ENCODE assay signal across 8 cellular contexts in the genomic region with DNA sequence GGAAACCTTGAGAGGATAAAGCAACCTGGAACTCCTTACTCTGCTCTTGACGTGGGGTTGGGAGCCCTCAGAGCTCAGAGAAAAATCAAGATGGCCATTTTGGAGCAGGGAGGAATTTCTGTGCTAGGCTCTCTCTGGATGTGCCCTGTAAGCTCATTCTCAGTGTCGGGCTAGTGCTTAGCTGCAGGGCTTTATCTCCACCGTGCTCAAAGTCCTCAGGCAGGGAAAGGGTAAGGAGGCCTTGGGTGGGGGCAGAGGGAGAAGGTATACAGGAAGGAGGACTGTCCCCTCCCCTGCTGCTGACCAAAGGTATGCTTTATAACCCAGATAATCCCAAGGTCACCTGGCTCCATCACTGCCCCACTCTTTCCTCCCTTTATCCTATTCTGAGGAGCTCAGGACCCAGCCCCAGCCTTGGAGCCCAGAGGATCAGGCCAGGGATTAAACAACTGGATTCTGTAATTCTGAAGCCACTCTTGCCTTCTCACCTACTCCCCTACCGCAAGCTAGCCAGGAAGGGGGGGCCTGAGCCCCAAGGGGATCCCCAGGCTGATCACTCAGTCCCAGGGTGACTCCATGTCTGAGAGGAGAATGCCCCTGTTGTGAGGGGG. TPM values are rescaled to one million over a fixed set of nuclear protein-coding genes. Genes with fewer than 3 reads are reported as not detected.
DNase-seq lines count a peak whose midpoint lies in the region; ATAC-seq and TF ChIP-seq lines count a peak whose summit lies in the region.

No MANE protein-coding gene starts in this region.

- H3K4me1 Mint-ChIP-seq in Calu3 (ENCODE audit: low read depth, unreplicated experiment), result peaks cover 40% of the 10 kb centered on the region

- CTCF ChIA-PET in Calu3 (lab: Charles Lee), result interaction anchor here (0.6 to 5.8 kb wide), 6 partner anchors 9 to 73 kb away, joined by 3 to 69 read pairs (median 4); partner anchors contain the start of genes MRM1, MYO19 and PIGW

- peak; percentile 13; the same call in 1 of the 3 replicates for ATAC-seq in RWPE2 (ENCODE audit: low read depth)

- 40% methylated on average over 4 of the region's 4 CpGs for WGBS in esophagus muscularis mucosa
- 36 to 47% (median 41%) methylated on average over 4 of the region's 4 CpGs for WGBS in ovary, 3 donors

- BruUV-seq in Calu3 (replicated peaks; lab: Mats Ljungman, UMichigan), result TSS peak; percentile 14

- H3K4me3 ChIP-seq in RWPE2 (ENCODE audit: severe bottlenecking) (peak overlapping the region; percentile 85), esophagus muscularis mucosa (peak overlapping the region; percentile 69 to 98 (median 96)), ovary (peak overlapping the region; percentile 64)

- peak overlapping the region; percentile 36 for H3K27ac ChIP-seq in RWPE2 (ENCODE audit: poor library complexity, severe bottlenecking)
- H3K27ac ChIP-seq in esophagus muscularis mucosa (replicated peaks in 1 of 4), result no peak overlapping the region
- H3K27ac ChIP-seq in ovary, result no peak overlapping the region

- H3K9me3 Mint-ChIP-seq in Calu3 (ENCODE audit: low read depth, unreplicated experiment), result no peaks in the 10 kb centered on the region

- no peak for TF ChIP-seq POLR2A in esophagus muscularis mucosa (IDR thresholded peaks at IDR 0.05; ENCODE audit: low read depth)
- no peak for TF ChIP-seq POLR2A in ovary (IDR thresholded peaks at IDR 0.05)

- TF ChIP-seq EP300 in esophagus muscularis mucosa (IDR thresholded peaks at IDR 0.05) (no peak), ovary (IDR thresholded peaks at IDR 0.05) (no peak)

- H3K27ac Mint-ChIP-seq in Calu3 (ENCODE audit: unreplicated experiment), result peak overlapping the region; percentile 2

- peak overlapping the region; percentile 89 for H3K4me3 Mint-ChIP-seq in Calu3 (ENCODE audit: low read depth, unreplicated experiment)

- TF ChIP-seq CTCF in Calu3 (IDR thresholded peaks at IDR 0.05; ENCODE audit: unreplicated experiment) (peak; percentile 3), RWPE2 (IDR thresholded peaks at IDR 0.05; ENCODE audit: poor library complexity, severe bottlenecking) (no peak), esophagus muscularis mucosa (IDR thresholded peaks at IDR 0.05) (no peak), ovary (IDR thresholded peaks at IDR 0.05) (no peak)

- H3K4me1 ChIP-seq in RWPE2 (ENCODE audit: insufficient read depth, poor library complexity, severe bottlenecking), result no peaks in the 10 kb centered on the region
- peaks cover 19 to 29% (median 22%) of the 10 kb centered on the region in 4 donors for H3K4me1 ChIP-seq in esophagus muscularis mucosa
- peaks cover 9% of the 10 kb centered on the region for H3K4me1 ChIP-seq in ovary (ENCODE audit: insufficient read depth)

- no peaks in the 10 kb centered on the region for H3K27me3 Mint-ChIP-seq in Calu3 (ENCODE audit: unreplicated experiment)

- peaks cover 53% of the 10 kb centered on the region for H3K36me3 Mint-ChIP-seq in Calu3 (ENCODE audit: insufficient read depth, unreplicated experiment)

- intact Hi-C loops in Calu3 (cut with micrococcal nuclease; ENCODE audit: unreplicated experiment), result no loop called here
- intact Hi-C loops in esophagus muscularis mucosa (cut with DNase I), result no loop called here
- intact Hi-C loops in ovary (cut with DNase I), result no loop called here

- no peaks in the 10 kb centered on the region for H3K27me3 ChIP-seq in RWPE2 (ENCODE audit: insufficient read depth, poor library complexity, severe bottlenecking)
- no peaks in the 10 kb centered on the region for H3K27me3 ChIP-seq in esophagus muscularis mucosa
- H3K27me3 ChIP-seq in ovary, result no peaks in the 10 kb centered on the region

- H3K36me3 ChIP-seq in RWPE2 (ENCODE audit: low read depth), result peaks cover 24% of the 10 kb centered on the region
- H3K36me3 ChIP-seq in esophagus muscularis mucosa, result peaks cover 8 to 26% (median 20%) of the 10 kb centered on the region in 4 donors
- no peaks in the 10 kb centered on the region for H3K36me3 ChIP-seq in ovary

- H3K9me3 ChIP-seq in RWPE2 (ENCODE audit: severe bottlenecking) (no peaks in the 10 kb centered on the region), esophagus muscularis mucosa (no peaks in the 10 kb centered on the region), ovary (no peaks in the 10 kb centered on the region)

- DNase-seq in Calu3 (no peak), RWPE2 (ENCODE audit: low spot score) (no peak), esophagus muscularis mucosa (ENCODE audit: extremely low spot score) (peak; percentile 60), ovary (no peak), Ammon's horn (ENCODE audit: low spot score) (no peak), anterior cingulate cortex (lab: John Stamatoyannopoulos, UW) (no peak), amniotic stem cell (lab: John Stamatoyannopoulos, UW) (no peak), epidermal melanocyte (ENCODE audit: insufficient read length, low spot score) (no peak)

RNA-seq across cellular contexts. Expression of gene DHRS11, which starts 1.1 kb away (rescaled TPM):
- 53.3 and 63.3 TPM in 2 replicates for total RNA-seq in Calu3 (2022)
- total RNA-seq in esophagus muscularis mucosa, result 1 to 10 TPM; 5.3 to 7.1 (median 6.0) TPM
- 1 to 10 TPM; 3.0 to 9.6 (median 6.6) TPM for total RNA-seq in ovary
- polyA plus RNA-seq in ovary, result 10 to 100 TPM in 1 of 2 donors, 1 to 10 TPM in 1; 6.3 to 10.2 TPM

RNA-seq across cellular contexts. Expression of gene MRM1, which starts 8.6 kb away (rescaled TPM):
- 42.4 and 43.5 TPM in 2 replicates for total RNA-seq in Calu3 (2022)
- 10 to 100 TPM in 1 of 4 donors, 1 to 10 TPM in 3; 6.2 to 10.8 (median 8.5) TPM for total RNA-seq in esophagus muscularis mucosa
- total RNA-seq in ovary, result 1 to 10 TPM; 6.0 to 8.1 (median 6.8) TPM
- polyA plus RNA-seq in ovary, result 1 to 10 TPM; 2.7 to 6.5 TPM

RNA-seq across cellular contexts. Expression of gene GGNBP2, which starts 48.1 kb away (rescaled TPM):
- total RNA-seq in Calu3 (2022) (266 and 274 TPM in 2 replicates), esophagus muscularis mucosa (10 to 100 TPM; 41.6 to 55.8 (median 54.2) TPM), ovary (10 to 100 TPM; 45.1 to 92.1 (median 66.2) TPM)
- 10 to 100 TPM; 52.4 to 86.2 TPM for polyA plus RNA-seq in ovary

RNA-seq across cellular contexts. Expression of gene PIGW, which starts 58.0 kb away (rescaled TPM):
- total RNA-seq in Calu3 (2022), result 71.1 and 78.9 TPM in 2 replicates
- 1 to 10 TPM; 2.5 to 6.5 (median 4.4) TPM for total RNA-seq in esophagus muscularis mucosa
- 1 to 10 TPM in 6 of 7 donors, under 1 TPM in 1; 0.60 to 10.0 (median 4.6) TPM for total RNA-seq in ovary
- 1 to 10 TPM; 3.0 to 7.1 TPM for polyA plus RNA-seq in ovary

RNA-seq across cellular contexts. Expression of gene MYO19, which starts 58.1 kb away (rescaled TPM):
- total RNA-seq in Calu3 (2022), result 155 and 156 TPM in 2 replicates
- 10 to 100 TPM; 29.5 to 68.1 (median 44.3) TPM for total RNA-seq in esophagus muscularis mucosa
- 10 to 100 TPM; 20.0 to 46.7 (median 28.8) TPM for total RNA-seq in ovary
- 10 to 100 TPM; 13.4 to 13.9 TPM for polyA plus RNA-seq in ovary
